In genomic region chr12:78878447-78878846, GRCh38 we compare ENCODE assay signal across 24 cellular contexts. TPM values are rescaled to one million over a fixed set of nuclear protein-coding genes. Genes with fewer than 3 reads are reported as not detected.
DNase-seq lines count a peak whose midpoint lies in the region; ATAC-seq lines count a peak whose summit lies in the region.
"Had no signal": no experiment of that assay in that cellular context is flagged by ENCODE, and none has a peak within 500 bp of the region (broad histone marks: within the 10 kb centered on the region; RNA-seq: fewer than 3 reads in every experiment).

No MANE protein-coding gene starts in this region.

- no peaks in the 10 kb centered on the region for H3K9me3 Mint-ChIP-seq in activated CD4-positive, alpha-beta T cell treated with anti-CD3 and anti-CD28 coated beads, Interleukin-2, amount 10 ng/mL, durations not matched to agents 24 days and 14 days
- H3K9me3 Mint-ChIP-seq: nephron had no signal

- intact Hi-C loops in left colon (cut with DNase I, micrococcal nuclease), result no loop called here
- intact Hi-C loops in activated CD4-positive, alpha-beta T cell treated with anti-CD3 and anti-CD28 coated beads, Interleukin-2, amount 10 ng/mL, durations not matched to agents 24 days and 14 days (cut with micrococcal nuclease), result no loop called here

- ATAC-seq in left colon (peak; percentile 65), GM19467 (IDR thresholded peaks at IDR 0.05; ENCODE audit: unreplicated experiment) (no peak)
- ATAC-seq: activated CD4-positive, alpha-beta T cell treated with anti-CD3 and anti-CD28 coated beads for 36 hours; activated naive CD8-positive, alpha-beta T cell treated with anti-CD3 and anti-CD28 coated beads, Interleukin-2, amount 50 U/mL, for 24 hours; lower lobe of right lung; SK-N-SH treated with all-trans-retinoic acid at 6 μM for 48 hours; stimulated activated naive CD8-positive, alpha-beta T cell treated with anti-CD3 and anti-CD28 coated beads, Interleukin-15, amount 100 ng/mL, for 72 hours had no signal

- no peaks in the 10 kb centered on the region for H3K4me1 Mint-ChIP-seq in activated CD4-positive, alpha-beta T cell treated with anti-CD3 and anti-CD28 coated beads, Interleukin-2, amount 10 ng/mL, durations not matched to agents 24 days and 14 days
- H3K4me1 Mint-ChIP-seq: activated CD4-positive, alpha-beta T cell treated with anti-CD3 and anti-CD28 coated beads for 36 hours; activated naive CD8-positive, alpha-beta T cell treated with anti-CD3 and anti-CD28 coated beads, Interleukin-2, amount 50 U/mL, for 24 hours; CD14-positive monocyte; nephron; stimulated activated naive CD8-positive, alpha-beta T cell treated with anti-CD3 and anti-CD28 coated beads, Interleukin-15, amount 100 ng/mL, for 72 hours had no signal

- no peak overlapping the region for H3K4me3 Mint-ChIP-seq in activated CD4-positive, alpha-beta T cell treated with anti-CD3 and anti-CD28 coated beads, Interleukin-2, amount 10 ng/mL, durations not matched to agents 24 days and 14 days
- H3K4me3 Mint-ChIP-seq: activated CD4-positive, alpha-beta T cell treated with anti-CD3 and anti-CD28 coated beads for 36 hours; activated naive CD8-positive, alpha-beta T cell treated with anti-CD3 and anti-CD28 coated beads, Interleukin-2, amount 50 U/mL, for 24 hours; activated T-cell treated with anti-CD3 and anti-CD28 coated beads, Interleukin-2, amount 50 U/mL, for 24 hours; CD14-positive monocyte; nephron; stimulated activated naive CD8-positive, alpha-beta T cell treated with anti-CD3 and anti-CD28 coated beads, Interleukin-15, amount 100 ng/mL, for 72 hours had no signal

- H3K27ac Mint-ChIP-seq in activated CD4-positive, alpha-beta T cell treated with anti-CD3 and anti-CD28 coated beads, Interleukin-2, amount 10 ng/mL, durations not matched to agents 24 days and 14 days, result no peak overlapping the region
- H3K27ac Mint-ChIP-seq: activated CD4-positive, alpha-beta T cell treated with anti-CD3 and anti-CD28 coated beads for 36 hours; activated naive CD8-positive, alpha-beta T cell treated with anti-CD3 and anti-CD28 coated beads, Interleukin-2, amount 50 U/mL, for 24 hours; activated T-cell treated with anti-CD3 and anti-CD28 coated beads, Interleukin-2, amount 50 U/mL, for 24 hours; CD14-positive monocyte; nephron; stimulated activated naive CD8-positive, alpha-beta T cell treated with anti-CD3 and anti-CD28 coated beads, Interleukin-15, amount 100 ng/mL, for 72 hours had no signal

- H3K36me3 Mint-ChIP-seq in activated CD4-positive, alpha-beta T cell treated with anti-CD3 and anti-CD28 coated beads, Interleukin-2, amount 10 ng/mL, durations not matched to agents 24 days and 14 days (ENCODE audit: low read depth), result no peaks in the 10 kb centered on the region
- H3K36me3 Mint-ChIP-seq: CD14-positive monocyte had no signal

- no peaks in the 10 kb centered on the region for H3K27me3 Mint-ChIP-seq in activated CD4-positive, alpha-beta T cell treated with anti-CD3 and anti-CD28 coated beads, Interleukin-2, amount 10 ng/mL, durations not matched to agents 24 days and 14 days
- H3K27me3 Mint-ChIP-seq: activated CD4-positive, alpha-beta T cell treated with anti-CD3 and anti-CD28 coated beads for 36 hours; activated naive CD8-positive, alpha-beta T cell treated with anti-CD3 and anti-CD28 coated beads, Interleukin-2, amount 50 U/mL, for 24 hours; activated T-cell treated with anti-CD3 and anti-CD28 coated beads, Interleukin-2, amount 50 U/mL, for 24 hours; stimulated activated naive CD8-positive, alpha-beta T cell treated with anti-CD3 and anti-CD28 coated beads, Interleukin-15, amount 100 ng/mL, for 72 hours had no signal

- peak; percentile 42 for DNase-seq in DMS153 treated with DMSO at 0.1 percent for 48 hours (lab: John Stamatoyannopoulos, UW; ENCODE audit: unreplicated experiment)
- peak; percentile 27 for DNase-seq in HCEC 1CT
- DNase-seq in SW480 (ENCODE audit: low spot score), result peak; percentile 88
- DNase-seq in left colon, result no peak
- DNase-seq in activated CD4-positive, alpha-beta T cell treated with anti-CD3 and anti-CD28 coated beads, Interleukin-2, amount 10 ng/mL, durations not matched to agents 24 days and 14 days, result no peak
- no peak for DNase-seq in GM03348 (ENCODE audit: low spot score)
- no peak for DNase-seq in cortex of kidney (lab: John Stamatoyannopoulos, UW)
- DNase-seq: activated CD4-positive, alpha-beta T cell treated with anti-CD3 and anti-CD28 coated beads for 36 hours; activated naive CD8-positive, alpha-beta T cell treated with anti-CD3 and anti-CD28 coated beads, Interleukin-2, amount 50 U/mL, for 24 hours; activated T-cell treated with anti-CD3 and anti-CD28 coated beads, Interleukin-2, amount 50 U/mL, for 24 hours; dorsolateral prefrontal cortex; GOT3; KBM-7; lower lobe of right lung; MG63; NCI-H1694; NCI-H510A treated with DMSO at 0.1 percent for 48 hours; stimulated activated naive CD8-positive, alpha-beta T cell treated with anti-CD3 and anti-CD28 coated beads, Interleukin-15, amount 100 ng/mL, for 72 hours; T-helper 2 cell had no signal

RNA-seq across cellular contexts. Expression of gene SYT1, which starts 13.9 kb away (rescaled TPM):
- 1 to 10 TPM in 1 of 2 donors, under 1 TPM in 1; 0.92 to 1.5 TPM for total RNA-seq in left colon
- not detected in 2 replicates for total RNA-seq in activated CD4-positive, alpha-beta T cell treated with anti-CD3 and anti-CD28 coated beads, Interleukin-2, amount 10 ng/mL, durations not matched to agents 24 days and 14 days
- total RNA-seq: activated CD4-positive, alpha-beta T cell treated with anti-CD3 and anti-CD28 coated beads for 36 hours; osteoblast had no signal

Comparison
In these comparisons a context has a peak if more than half of its experiments do, and no peak if none do; other contexts are left out.
1. DNase-seq: peak in DMS153 treated with DMSO at 0.1 percent for 48 hours (single experiment), HCEC 1CT (single experiment) and SW480 (single experiment); none in left colon (0 of 2), activated CD4-positive, alpha-beta T cell treated with anti-CD3 and anti-CD28 coated beads, Interleukin-2, amount 10 ng/mL, durations not matched to agents 24 days and 14 days (single experiment), GM03348 (single experiment) and cortex of kidney (single experiment).